ENCODE assay signal across 34 cellular contexts in the genomic region with DNA sequence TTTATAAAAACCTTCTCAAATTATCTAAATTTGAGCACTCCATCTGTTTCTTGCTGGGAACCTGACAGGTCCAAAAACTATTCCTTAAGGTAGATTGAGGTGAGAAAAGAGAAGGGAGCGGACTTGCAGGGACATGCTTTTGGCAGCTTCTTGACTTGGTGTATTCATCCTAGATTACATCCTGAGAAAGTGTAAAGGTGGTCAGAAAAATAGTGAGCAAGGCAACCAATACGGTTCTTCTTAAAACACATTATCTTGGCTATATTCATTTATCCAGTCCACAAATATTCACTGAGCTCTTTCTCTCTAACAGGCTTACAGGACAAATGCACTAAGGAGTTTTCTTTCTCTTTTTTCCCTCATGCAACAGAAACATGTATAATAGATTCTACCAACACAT.
"Had no signal": no experiment of that assay in that cellular context is flagged by ENCODE, and none has a peak within 500 bp of the region (broad histone marks: within the 10 kb centered on the region; RNA-seq: fewer than 3 reads in every experiment).

No MANE protein-coding gene starts in this region.

- H3K9me3 ChIP-seq: Peyer's patch, SJSA1, SK-N-SH had no signal

- H3K4me1 ChIP-seq: Peyer's patch, SJSA1 had no signal

- H3K36me3 Mint-ChIP-seq: activated naive CD8-positive, alpha-beta T cell; brain had no signal

- H3K4me2 ChIP-seq: SK-N-SH had no signal

- H3K4me3 Mint-ChIP-seq: activated CD4-positive, alpha-beta T cell treated with anti-CD3 and anti-CD28 coated beads for 36 hours; activated CD4-positive, alpha-beta T cell treated with anti-CD3 and anti-CD28 coated beads, Interleukin-2, amount 10 ng/mL, durations not matched to agents 7 days and 5 days; activated CD8-positive, alpha-beta T cell treated with anti-CD3 and anti-CD28 coated beads, Interleukin-2, amount 10 ng/mL, durations not matched to agents 7 days and 5 days; activated naive CD4-positive, alpha-beta T cell treated with anti-CD3 and anti-CD28 coated beads for 36 hours; activated naive CD8-positive, alpha-beta T cell; activated naive CD8-positive, alpha-beta T cell treated with anti-CD3 and anti-CD28 coated beads, Interleukin-2, amount 50 U/mL, for 24 hours; activated T-cell treated with anti-CD3 and anti-CD28 coated beads, Interleukin-2, amount 50 U/mL, for 24 hours; brain; central memory CD8-positive, alpha-beta T cell; T-helper 1 cell treated with Interleukin-12 subunit alpha and Interleukin-12 subunit beta and Interleukin-4 antibody, amounts not matched to agents 30 μg/mL and 1 μg/mL, for 36 hours; T-helper 2 cell treated with Interferon-gamma antibody and Interleukin-4, amounts not matched to agents 5 μg/mL and 100 μg/mL, for 36 hours had no signal

- H3K27ac ChIP-seq: cardiac muscle cell, Peyer's patch, SJSA1 had no signal

- H3K4me1 Mint-ChIP-seq: activated CD4-positive, alpha-beta T cell treated with anti-CD3 and anti-CD28 coated beads for 36 hours; activated CD4-positive, alpha-beta T cell treated with anti-CD3 and anti-CD28 coated beads, Interleukin-2, amount 10 ng/mL, durations not matched to agents 7 days and 5 days; activated naive CD8-positive, alpha-beta T cell treated with anti-CD3 and anti-CD28 coated beads, Interleukin-2, amount 50 U/mL, for 24 hours; central memory CD8-positive, alpha-beta T cell had no signal

- H3K27me3 ChIP-seq: cardiac muscle cell, Peyer's patch, SJSA1 had no signal

- H3K9me3 Mint-ChIP-seq: activated CD4-positive, alpha-beta T cell treated with anti-CD3 and anti-CD28 coated beads, Interleukin-2, amount 10 ng/mL, durations not matched to agents 7 days and 5 days; activated naive CD8-positive, alpha-beta T cell treated with anti-CD3 and anti-CD28 coated beads, Interleukin-2, amount 50 U/mL, for 24 hours; activated T-helper 2 cell treated with anti-CD3 and anti-CD28 coated beads, Interferon-gamma antibody, Interleukin-2, Interleukin-4, amounts not matched to agents 10 μg/mL and 5 μg/mL and 100 μg/mL, durations not matched to agents 14 hours and 24 hours and 36 hours; brain; T-helper 1 cell treated with Interleukin-12 subunit alpha and Interleukin-12 subunit beta and Interleukin-4 antibody, amounts not matched to agents 30 μg/mL and 1 μg/mL, for 36 hours had no signal

- H3K36me3 ChIP-seq: cardiac muscle cell, Peyer's patch, SJSA1 had no signal

- H3K9ac ChIP-seq: SK-N-SH had no signal

- FAIRE-seq: K562, TTC549 had no signal

- H3K4me3 ChIP-seq: cardiac muscle cell, K562, Peyer's patch, SJSA1 had no signal

- H3K27me3 Mint-ChIP-seq: activated CD4-positive, alpha-beta T cell treated with anti-CD3 and anti-CD28 coated beads for 36 hours; activated CD4-positive, alpha-beta T cell treated with anti-CD3 and anti-CD28 coated beads, Interleukin-2, amount 10 ng/mL, durations not matched to agents 7 days and 5 days; activated naive CD8-positive, alpha-beta T cell; activated naive CD8-positive, alpha-beta T cell treated with anti-CD3 and anti-CD28 coated beads, Interleukin-2, amount 50 U/mL, for 24 hours; activated T-cell treated with anti-CD3 and anti-CD28 coated beads, Interleukin-2, amount 50 U/mL, for 24 hours; brain; central memory CD8-positive, alpha-beta T cell had no signal

- H3K27ac Mint-ChIP-seq: activated CD4-positive, alpha-beta T cell treated with anti-CD3 and anti-CD28 coated beads for 36 hours; activated CD4-positive, alpha-beta T cell treated with anti-CD3 and anti-CD28 coated beads, Interleukin-2, amount 10 ng/mL, durations not matched to agents 7 days and 5 days; activated CD8-positive, alpha-beta T cell treated with anti-CD3 and anti-CD28 coated beads, Interleukin-2, amount 10 ng/mL, durations not matched to agents 7 days and 5 days; activated naive CD4-positive, alpha-beta T cell treated with anti-CD3 and anti-CD28 coated beads for 36 hours; activated naive CD8-positive, alpha-beta T cell; activated naive CD8-positive, alpha-beta T cell treated with anti-CD3 and anti-CD28 coated beads, Interleukin-2, amount 50 U/mL, for 24 hours; activated T-cell treated with anti-CD3 and anti-CD28 coated beads, Interleukin-2, amount 50 U/mL, for 24 hours; activated T-helper 2 cell treated with anti-CD3 and anti-CD28 coated beads, Interferon-gamma antibody, Interleukin-2, Interleukin-4, amounts not matched to agents 10 μg/mL and 5 μg/mL and 100 μg/mL, durations not matched to agents 14 hours and 24 hours and 36 hours; T-helper 1 cell treated with Interleukin-12 subunit alpha and Interleukin-12 subunit beta and Interleukin-4 antibody, amounts not matched to agents 30 μg/mL and 1 μg/mL, for 36 hours; T-helper 2 cell treated with Interferon-gamma antibody and Interleukin-4, amounts not matched to agents 5 μg/mL and 100 μg/mL, for 36 hours had no signal

- DNase-seq: activated CD4-positive, alpha-beta T cell treated with anti-CD3 and anti-CD28 coated beads for 36 hours; activated CD4-positive, alpha-beta T cell treated with anti-CD3 and anti-CD28 coated beads, Interleukin-2, amount 10 ng/mL, durations not matched to agents 7 days and 5 days; activated CD4-positive, alpha-beta T cell treated with anti-CD3 and anti-CD28 coated beads, Interleukin-2, amount 50 U/mL, for 48 hours; activated CD8-positive, alpha-beta T cell treated with anti-CD3 and anti-CD28 coated beads, Interleukin-2, amount 10 ng/mL, durations not matched to agents 7 days and 5 days; activated gamma-delta T cell treated with Interleukin-2 at 50 U/mL for 16 hours; activated naive CD4-positive, alpha-beta T cell treated with anti-CD3 and anti-CD28 coated beads for 36 hours; activated naive CD8-positive, alpha-beta T cell treated with anti-CD3 and anti-CD28 coated beads, Interleukin-2, amount 50 U/mL, for 24 hours; activated T-cell treated with anti-CD3 and anti-CD28 coated beads, Interleukin-2, amount 50 U/mL, for 24 hours; anterior cingulate cortex; NCI-H1092 treated with DMSO at 0.1 percent for 48 hours; NCI-H1417 treated with DMSO at 0.1 percent for 48 hours; NCI-H187 treated with DMSO at 0.1 percent for 48 hours; NCI-H2081 treated with DMSO at 0.1 percent for 48 hours; NCI-H226; NCI-H446 treated with DMSO at 0.1 percent for 48 hours; NCI-H524; NCI-H748 treated with DMSO at 0.1 percent for 48 hours; NK-92 treated with Interleukin-12 subunit alpha and Interleukin-12 subunit beta, amount 100 ng/mL, for 24 hours; PC-3; Peyer's patch; RPMI8226; SHP77 treated with DMSO at 0.1 percent for 48 hours; SK-N-SH had no signal

- ATAC-seq: activated CD4-positive, alpha-beta T cell treated with anti-CD3 and anti-CD28 coated beads for 36 hours; activated CD4-positive, CD25-positive, alpha-beta regulatory T cell treated with anti-CD3 and anti-CD28 coated beads, Interleukin-2, amount 50 U/mL, for 24 hours; activated CD8-positive, alpha-beta T cell treated with anti-CD3 and anti-CD28 coated beads, Interleukin-2, amount 10 ng/mL, durations not matched to agents 7 days and 5 days; activated naive CD8-positive, alpha-beta T cell treated with anti-CD3 and anti-CD28 coated beads, Interleukin-2, amount 50 U/mL, for 24 hours; K562; PC-3 had no signal
